1 cellular context compared by ENCODE assay signal in genomic region chr7:158829342-158830210, GRCh38.
TF ChIP-seq lines count a peak whose summit lies in the region.

TSS of gene ESYT2 (minus strand) at chr7:158829509. CDS start at chr7:158829418, 91 bp downstream.

TF ChIP-seq in HepG2, 621 proteins besides CTCF, POLR2A, EP300 and RAD21 (continued from another document and continues in another):
- no peak for TF ChIP-seq SRSF9 (IDR thresholded peaks at IDR 0.05; ENCODE audit: borderline replicate concordance, insufficient read depth, low read depth, low read length, poor library complexity, severe bottlenecking)
- TF ChIP-seq YEATS2 (CRISPR knock-in tag; IDR thresholded peaks at IDR 0.05; ENCODE audit: borderline replicate concordance): peak; percentile 42; the same call in 1 of the 2 replicates
- TF ChIP-seq ZNF44 (CRISPR knock-in tag; IDR thresholded peaks at IDR 0.05): peak; percentile 92
- no peak for TF ChIP-seq SMAD3 (CRISPR knock-in tag; IDR thresholded peaks at IDR 0.05)
- TF ChIP-seq NR2C2 (CRISPR knock-in tag; IDR thresholded peaks at IDR 0.05; ENCODE audit: borderline replicate concordance): peak; percentile 27; the same call in 1 of the 2 replicates
- peak in 1 of 2 experiments; percentile 34; a peak in 1 of 4 replicates for TF ChIP-seq NR2F1 (CRISPR knock-in tag; IDR thresholded peaks at IDR 0.05)
- TF ChIP-seq MTF2 (CRISPR knock-in tag; IDR thresholded peaks at IDR 0.05; ENCODE audit: borderline replicate concordance): peak; percentile 60; the same call in 1 of the 2 replicates
- TF ChIP-seq ZNF513 (CRISPR knock-in tag; conservative IDR thresholded peaks at IDR 0.05): no peak
- peak; percentile 81; the same call in 1 of the 2 replicates for TF ChIP-seq KDM3A (CRISPR knock-in tag; IDR thresholded peaks at IDR 0.05; ENCODE audit: low read depth)
- TF ChIP-seq ZIK1 (CRISPR knock-in tag; IDR thresholded peaks at IDR 0.05; ENCODE audit: borderline replicate concordance, low read depth): peak; percentile 52; the same call in 1 of the 2 replicates
- TF ChIP-seq GATAD1 (CRISPR knock-in tag; IDR thresholded peaks at IDR 0.05): peak; percentile 72
- peak; percentile 95 for TF ChIP-seq ZNF740 (CRISPR knock-in tag; IDR thresholded peaks at IDR 0.05)
- no peak for TF ChIP-seq ZNF597 (CRISPR knock-in tag; IDR thresholded peaks at IDR 0.05)
- peak; percentile 72 for TF ChIP-seq ZNF883 (CRISPR knock-in tag; IDR thresholded peaks at IDR 0.05; ENCODE audit: not compliant biosample characterization)
- TF ChIP-seq KAT2B (IDR thresholded peaks at IDR 0.05; ENCODE audit: borderline replicate concordance, low read depth, low read length): no peak
- no peak for TF ChIP-seq HES4 (CRISPR knock-in tag; IDR thresholded peaks at IDR 0.05; ENCODE audit: borderline replicate concordance)
- TF ChIP-seq ARID5B (CRISPR knock-in tag; IDR thresholded peaks at IDR 0.05): peak; percentile 83
- TF ChIP-seq ZNF20 (CRISPR knock-in tag; IDR thresholded peaks at IDR 0.05): no peak
- TF ChIP-seq ZNF431 (CRISPR knock-in tag; IDR thresholded peaks at IDR 0.05; ENCODE audit: borderline replicate concordance, low read depth): peak; percentile 85; the same call in 1 of the 2 replicates
- no peak for TF ChIP-seq KIAA2018 (CRISPR knock-in tag; IDR thresholded peaks at IDR 0.05; ENCODE audit: borderline replicate concordance)
- 0 out of 2 replicates have a peak, but pooled peaks have one; percentile 46 for TF ChIP-seq ATF5 (CRISPR knock-in tag; IDR thresholded peaks at IDR 0.05; ENCODE audit: low read depth)
- no peak for TF ChIP-seq FUBP1 (CRISPR knock-in tag; IDR thresholded peaks at IDR 0.05; ENCODE audit: borderline replicate concordance)
- peak; percentile 94 for TF ChIP-seq ATF2 (CRISPR knock-in tag; IDR thresholded peaks at IDR 0.05)
- TF ChIP-seq ZNF792 (CRISPR knock-in tag; IDR thresholded peaks at IDR 0.05): peak; percentile 84; the same call in 1 of the 2 replicates
- peak; percentile 88; the same call in 1 of the 2 replicates for TF ChIP-seq CCDC6 (CRISPR knock-in tag; IDR thresholded peaks at IDR 0.05)
- TF ChIP-seq PCBP1 (IDR thresholded peaks at IDR 0.05; ENCODE audit: borderline replicate concordance, low read depth, low read length): no peak
- TF ChIP-seq ZNF430 (CRISPR knock-in tag; IDR thresholded peaks at IDR 0.05): peak; percentile 55; the same call in 1 of the 2 replicates
- no peak for TF ChIP-seq BCLAF1 (IDR thresholded peaks at IDR 0.05)
- no peak for TF ChIP-seq HCFC1 (IDR thresholded peaks at IDR 0.05; ENCODE audit: low read depth, low read length)
- TF ChIP-seq SOX13 (IDR thresholded peaks at IDR 0.05): no peak
- peak in 1 of 2 experiments; percentile 44; a peak in 1 of 4 replicates for TF ChIP-seq SOX13 (CRISPR knock-in tag; conservative IDR thresholded peaks at IDR 0.05 in 1 of 2, IDR thresholded peaks at IDR 0.05 in 1 of 2)
- TF ChIP-seq MED1 (CRISPR knock-in tag; IDR thresholded peaks at IDR 0.05): peak; percentile 67; the same call in 1 of the 2 replicates
- TF ChIP-seq JUND (CRISPR knock-in tag; IDR thresholded peaks at IDR 0.05): peak; percentile 82
- peak; percentile 74; the same call in 1 of the 2 replicates for TF ChIP-seq RARG (CRISPR knock-in tag; IDR thresholded peaks at IDR 0.05; ENCODE audit: low read depth)
